26 cellular contexts compared by ENCODE assay signal in genomic region chr2:905091-905832, GRCh38. TPM values are rescaled to one million over a fixed set of nuclear protein-coding genes. Genes with fewer than 3 reads are reported as not detected.
DNase-seq lines count a peak whose midpoint lies in the region; ATAC-seq and TF ChIP-seq lines count a peak whose summit lies in the region.
"Had no signal": no experiment of that assay in that cellular context is flagged by ENCODE, and none has a peak within 500 bp of the region (broad histone marks: within the 10 kb centered on the region; RNA-seq: fewer than 3 reads in every experiment).

No MANE protein-coding gene starts in this region.

- no peak overlapping the region for H3K4me3 ChIP-seq in WERI-Rb-1 (ENCODE audit: low read depth, low read length)
- H3K4me3 ChIP-seq in lung = no peak overlapping the region
- H3K4me3 ChIP-seq in vagina = no peak overlapping the region
- H3K4me3 ChIP-seq: gastrocnemius medialis, prostate gland, testis had no signal

- peak; percentile 23 for DNase-seq in NCI-H2196 (lab: John Stamatoyannopoulos, UW; ENCODE audit: unreplicated experiment)
- no peak for DNase-seq in NCI-H2196 treated with DMSO at 0.1 percent for 48 hours (lab: John Stamatoyannopoulos, UW; ENCODE audit: unreplicated experiment)
- DNase-seq in WERI-Rb-1 = peak; percentile 66
- DNase-seq in lung (ENCODE audit: low spot score) = peak; percentile 25
- peak; percentile 82 to 91 for DNase-seq in vagina (ENCODE audit: extremely low spot score in 2 of 2)
- DNase-seq in NCI-H446 (lab: John Stamatoyannopoulos, UW) = no peak
- DNase-seq: activated CD4-positive, alpha-beta T cell treated with anti-CD3 and anti-CD28 coated beads, Interleukin-2, amount 10 ng/mL, durations not matched to agents 24 days and 14 days; activated naive CD4-positive, alpha-beta T cell treated with Interleukin-2 at 50 U/mL for 16 hours; AML-193; CD4-positive, alpha-beta T cell; cerebellar nuclear complex; gastrocnemius medialis; left colon; mesendoderm; NCI-H1436 treated with DMSO at 0.1 percent for 48 hours; NCI-H2171 treated with DMSO at 0.1 percent for 48 hours; NCI-H774; OCI-M1; stimulated activated CD4-positive, alpha-beta T cell treated with anti-CD3 and anti-CD28 coated beads, Interleukin-15, amount 100 ng/mL, for 24 hours; stimulated activated naive CD4-positive, alpha-beta T cell treated with Interleukin-2 at 50 U/mL for 16 hours; testis had no signal

- H3K4me1 ChIP-seq in lung (ENCODE audit: control insufficient read depth in 2 of 2, insufficient read depth in 2 of 2, low read length in 2 of 2) (no peaks in the 10 kb centered on the region), vagina (no peaks in the 10 kb centered on the region)
- H3K4me1 ChIP-seq: gastrocnemius medialis, prostate gland, testis had no signal

- TF ChIP-seq POLR2A in vagina (IDR thresholded peaks at IDR 0.05) = no peak

- H3K9me3 ChIP-seq in WERI-Rb-1 (ENCODE audit: severe bottlenecking) (no peaks in the 10 kb centered on the region), lung (ENCODE audit: control insufficient read depth in 2 of 2, insufficient read depth in 1 of 2, low read length in 1 of 2) (peaks cover 0 to 2% of the 10 kb centered on the region in 2 donors), vagina (no peaks in the 10 kb centered on the region)
- H3K9me3 ChIP-seq: gastrocnemius medialis, prostate gland, testis had no signal

- intact Hi-C loops in vagina (cut with DNase I) = no loop called here

- ATAC-seq in lung (ENCODE audit: insufficient read depth, low FRiP score) (no peak), HG03571 (IDR thresholded peaks at IDR 0.05; ENCODE audit: unreplicated experiment) (no peak), GM21367 (IDR thresholded peaks at IDR 0.05; ENCODE audit: unreplicated experiment) (no peak)
- ATAC-seq: gastrocnemius medialis, left colon had no signal

- TF ChIP-seq CTCF in WERI-Rb-1 (IDR thresholded peaks at IDR 0.05; ENCODE audit: low read depth, low read length) (no peak), lung (IDR thresholded peaks at IDR 0.05; ENCODE audit: control extremely low read depth, extremely low read depth) (no peak), vagina (IDR thresholded peaks at IDR 0.05) (no peak)

- H3K27me3 ChIP-seq in WERI-Rb-1 (ENCODE audit: insufficient read depth, low read depth, severe bottlenecking) (no peaks in the 10 kb centered on the region), lung (ENCODE audit: control insufficient read depth, insufficient read depth) (no peaks in the 10 kb centered on the region), vagina (no peaks in the 10 kb centered on the region)
- H3K27me3 ChIP-seq: gastrocnemius medialis, testis had no signal

- H3K36me3 ChIP-seq in WERI-Rb-1 (no peaks in the 10 kb centered on the region), lung (ENCODE audit: control insufficient read depth in 2 of 2, insufficient read depth in 2 of 2, low read length in 2 of 2) (no peaks in the 10 kb centered on the region), vagina (no peaks in the 10 kb centered on the region)
- H3K36me3 ChIP-seq: gastrocnemius medialis, prostate gland had no signal

- H3K27ac ChIP-seq in WERI-Rb-1 = no peak overlapping the region
- H3K27ac ChIP-seq in lung (ENCODE audit: low read depth in 1 of 2, low read length in 1 of 2) = no peak overlapping the region
- H3K27ac ChIP-seq in vagina = no peak overlapping the region
- H3K27ac ChIP-seq: gastrocnemius medialis, KMS-11, prostate gland, testis had no signal

- 86 to 94% methylated on average over 12 of the region's 12 CpGs for WGBS in lung, 2 donors

RNA-seq across cellular contexts. Expression of gene SNTG2, which starts 45.4 kb away (rescaled TPM):
- 1 to 10 TPM; 1.6 to 1.8 TPM for total RNA-seq in lung
- under 1 TPM; 0.31 to 0.83 TPM for polyA plus RNA-seq in lung
- total RNA-seq in vagina = 11.8 TPM
- total RNA-seq: activated CD4-positive, alpha-beta T cell treated with anti-CD3 and anti-CD28 coated beads, Interleukin-2, amount 10 ng/mL, durations not matched to agents 24 days and 14 days; dermis microvascular lymphatic vessel endothelial cell had no signal

Comparison
In these comparisons a context has a peak if more than half of its experiments do, and no peak if none do; other contexts are left out.
1. DNase-seq: peak in NCI-H2196 (single experiment), WERI-Rb-1 (single experiment), lung (single experiment) and vagina (2 of 2); none in NCI-H2196 treated with DMSO at 0.1 percent for 48 hours (single experiment) and NCI-H446 (0 of 2).